In the genomic region with DNA sequence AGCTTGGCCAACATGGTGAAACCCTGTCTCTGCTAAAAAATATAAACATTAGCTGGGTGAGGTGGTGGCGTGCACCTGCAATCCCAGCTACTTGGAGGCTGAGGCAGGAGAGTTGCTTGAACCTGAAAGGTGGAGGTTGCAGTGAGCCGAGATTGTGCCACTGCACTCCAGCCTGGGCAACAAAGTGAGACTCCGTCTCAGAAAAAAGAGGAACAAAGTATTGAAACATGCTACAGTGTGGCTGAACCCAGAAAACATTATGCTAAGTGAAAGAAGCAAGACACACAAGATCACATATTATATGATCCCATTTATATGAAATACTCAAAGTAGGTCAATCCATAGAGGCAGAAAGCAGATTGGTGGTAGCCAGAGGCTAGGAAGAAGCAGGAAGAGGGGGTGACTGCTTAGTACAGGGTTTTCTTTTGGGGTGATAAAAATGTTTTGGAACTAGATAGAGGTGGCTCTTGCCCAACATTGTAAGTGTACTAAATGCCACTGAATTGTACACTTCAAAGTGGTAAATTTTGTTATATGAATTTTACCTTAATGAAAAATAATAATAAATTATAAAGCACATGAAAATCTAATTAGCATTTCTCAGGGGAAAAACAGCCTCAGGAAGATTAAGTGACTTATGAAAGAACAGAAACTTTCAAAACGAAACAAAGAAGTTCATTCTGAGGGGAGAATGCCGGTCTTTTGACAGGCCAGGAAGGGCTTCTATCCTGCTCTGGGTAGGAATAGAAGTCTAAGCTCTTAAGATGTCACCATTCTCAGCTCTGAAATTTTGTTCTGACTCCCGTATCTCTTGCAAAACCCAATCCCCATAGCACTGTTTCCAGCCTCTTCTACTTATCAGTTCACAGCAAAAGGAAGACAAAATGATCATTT, we compare ENCODE assay signal across 10 cellular contexts.
A peak's percentile ranks its signal among the peaks of the same experiment; 100 is the strongest.
DNase-seq lines count a peak whose midpoint lies in the region; ATAC-seq and FAIRE-seq lines count a peak whose summit lies in the region.
"Had no signal": no experiment of that assay in that cellular context is flagged by ENCODE, and none has a peak within 500 bp of the region (broad histone marks: within the 10 kb centered on the region; RNA-seq: fewer than 3 reads in every experiment).

No MANE protein-coding gene starts in this region.

- H3K9me3 Mint-ChIP-seq in naive B cell: peaks cover 0 to 10% (median 4%) of the 10 kb centered on the region in 7 donors

- peak overlapping the region; percentile 21 to 72 (median 66) for H3K27ac Mint-ChIP-seq in naive B cell

- H3K36me3 Mint-ChIP-seq in naive B cell: peaks cover 5 to 8% of the 10 kb centered on the region in 2 donors

- DNase-seq in KBM-7: peak; percentile 41
- peak; percentile 20 for DNase-seq in naive B cell
- DNase-seq in G401 (ENCODE audit: low spot score): no peak
- DNase-seq in urothelium cell line (ENCODE audit: low spot score): no peak
- no peak for DNase-seq in DMS153 treated with DMSO at 0.1 percent for 48 hours (lab: John Stamatoyannopoulos, UW; ENCODE audit: unreplicated experiment)
- DNase-seq: activated CD4-positive, CD25-positive, alpha-beta regulatory T cell treated with anti-CD3 and anti-CD28 coated beads, Interleukin-2, amount 50 U/mL, for 72 hours; NCI-H2081; ovary had no signal

- peaks cover 17 to 30% (median 22%) of the 10 kb centered on the region in 3 donors for H3K4me1 Mint-ChIP-seq in naive B cell

- in situ Hi-C loops in KBM-7 (cut with MboI; ENCODE audit: low pct_unique_long_range_greater_than_20kb, low sequenced_read_pairs) (no loop called here), G401 (cut with HindIII; ENCODE audit: low sequenced_read_pairs) (no loop called here)

- FAIRE-seq in urothelium cell line (lab: Jason Lieb, UNC): no peak

- peak overlapping the region; percentile 26 to 85 (median 68) for H3K4me3 Mint-ChIP-seq in naive B cell

- ATAC-seq in GM19035 (IDR thresholded peaks at IDR 0.05; ENCODE audit: unreplicated experiment) (peak; percentile 92), HG02642 (IDR thresholded peaks at IDR 0.05; ENCODE audit: poor library complexity, unreplicated experiment) (peak; percentile 76), naive B cell (ENCODE audit: low read depth in 2 of 2) (peak; percentile 74 to 79)

- H3K27me3 Mint-ChIP-seq in naive B cell: peaks cover 11 to 27% (median 20%) of the 10 kb centered on the region in 3 donors

Comparison
In these comparisons a context has a peak if more than half of its experiments do, and no peak if none do; other contexts are left out.
1. DNase-seq: peak in KBM-7 (single experiment) and naive B cell (single experiment); none in G401 (single experiment), urothelium cell line (single experiment) and DMS153 treated with DMSO at 0.1 percent for 48 hours (single experiment).
2. Peak in every context shown above with its lines, with median percentiles within 50 percentile points of each other: ATAC-seq.